ENCODE assay signal across 16 cellular contexts in genomic region chr17:76163919-76164318, GRCh38. TPM values are rescaled to one million over a fixed set of nuclear protein-coding genes. Genes with fewer than 3 reads are reported as not detected.
A peak's percentile ranks its signal among the peaks of the same experiment; 100 is the strongest.
DNase-seq lines count a peak whose midpoint lies in the region; ATAC-seq lines count a peak whose summit lies in the region.
"Had no signal": no experiment of that assay in that cellular context is flagged by ENCODE, and none has a peak within 500 bp of the region (broad histone marks: within the 10 kb centered on the region; RNA-seq: fewer than 3 reads in every experiment).

No MANE protein-coding gene starts in this region.

- no peaks in the 10 kb centered on the region for H3K27me3 Mint-ChIP-seq in activated T-helper 17 cell treated with anti-CD3 and anti-CD28 coated beads, Interleukin-2, amount 50 U/mL, for 72 hours
- no peaks in the 10 kb centered on the region for H3K27me3 Mint-ChIP-seq in activated naive CD8-positive, alpha-beta T cell treated with anti-CD3 and anti-CD28 coated beads for 36 hours

- H3K9me3 ChIP-seq in SJCRH30 (replicated peaks) = no peaks in the 10 kb centered on the region
- H3K9me3 ChIP-seq: A549 had no signal

- H3K4me1 ChIP-seq in SJCRH30 = peaks cover 30% of the 10 kb centered on the region
- H3K4me1 ChIP-seq: A549 had no signal

- H3K36me3 Mint-ChIP-seq in activated T-helper 17 cell treated with anti-CD3 and anti-CD28 coated beads, Interleukin-2, amount 50 U/mL, for 72 hours (ENCODE audit: low read depth) = peaks cover 50% of the 10 kb centered on the region
- peaks cover 11% of the 10 kb centered on the region for H3K36me3 Mint-ChIP-seq in stimulated activated effector memory CD8-positive, alpha-beta T cell treated with anti-CD3 and anti-CD28 coated beads, Interleukin-12 subunit alpha, Interleukin-12 subunit beta, amount 100 ng/mL, for 72 hours
- peaks cover 25% of the 10 kb centered on the region for H3K36me3 Mint-ChIP-seq in activated naive CD8-positive, alpha-beta T cell treated with anti-CD3 and anti-CD28 coated beads for 36 hours
- H3K36me3 Mint-ChIP-seq: CD14-positive monocyte had no signal

- H3K9me3 Mint-ChIP-seq in activated T-helper 17 cell treated with anti-CD3 and anti-CD28 coated beads, Interleukin-2, amount 50 U/mL, for 72 hours = no peaks in the 10 kb centered on the region
- H3K9me3 Mint-ChIP-seq in stimulated activated effector memory CD8-positive, alpha-beta T cell treated with anti-CD3 and anti-CD28 coated beads, Interleukin-12 subunit alpha, Interleukin-12 subunit beta, amount 100 ng/mL, for 72 hours = no peaks in the 10 kb centered on the region
- no peaks in the 10 kb centered on the region for H3K9me3 Mint-ChIP-seq in activated naive CD8-positive, alpha-beta T cell treated with anti-CD3 and anti-CD28 coated beads for 36 hours
- H3K9me3 Mint-ChIP-seq: CD8-positive, alpha-beta T cell; HFFc6 had no signal

- peak overlapping the region; percentile 9 for H3K27ac Mint-ChIP-seq in activated T-helper 17 cell treated with anti-CD3 and anti-CD28 coated beads, Interleukin-2, amount 50 U/mL, for 72 hours
- peak overlapping the region; percentile 48 for H3K27ac Mint-ChIP-seq in stimulated activated effector memory CD8-positive, alpha-beta T cell treated with anti-CD3 and anti-CD28 coated beads, Interleukin-12 subunit alpha, Interleukin-12 subunit beta, amount 100 ng/mL, for 72 hours
- no peak overlapping the region for H3K27ac Mint-ChIP-seq in activated naive CD8-positive, alpha-beta T cell treated with anti-CD3 and anti-CD28 coated beads for 36 hours
- H3K27ac Mint-ChIP-seq: HFFc6 had no signal

- no peak overlapping the region for H3K4me3 ChIP-seq in SJCRH30
- H3K4me3 ChIP-seq: A549 had no signal

- no peaks in the 10 kb centered on the region for H3K27me3 ChIP-seq in SJCRH30

- no peak overlapping the region for H3K4me3 Mint-ChIP-seq in activated T-helper 17 cell treated with anti-CD3 and anti-CD28 coated beads, Interleukin-2, amount 50 U/mL, for 72 hours
- H3K4me3 Mint-ChIP-seq in stimulated activated effector memory CD8-positive, alpha-beta T cell treated with anti-CD3 and anti-CD28 coated beads, Interleukin-12 subunit alpha, Interleukin-12 subunit beta, amount 100 ng/mL, for 72 hours = no peak overlapping the region
- no peak overlapping the region for H3K4me3 Mint-ChIP-seq in activated naive CD8-positive, alpha-beta T cell treated with anti-CD3 and anti-CD28 coated beads for 36 hours
- H3K4me3 Mint-ChIP-seq: CD14-positive monocyte; CD8-positive, alpha-beta T cell; HFFc6 had no signal

- no peaks in the 10 kb centered on the region for H3K36me3 ChIP-seq in SJCRH30

- DNase-seq in SJCRH30 (no peak), putamen (ENCODE audit: low spot score) (no peak)
- no peak for DNase-seq in stimulated activated effector memory CD8-positive, alpha-beta T cell treated with anti-CD3 and anti-CD28 coated beads, Interleukin-12 subunit alpha, Interleukin-12 subunit beta, amount 100 ng/mL, for 72 hours (ENCODE audit: low spot score in 2 of 2)
- no peak for DNase-seq in activated naive CD8-positive, alpha-beta T cell treated with anti-CD3 and anti-CD28 coated beads for 36 hours
- DNase-seq: CD8-positive, alpha-beta T cell; COR-L47; DND-41; GDM1; HCEC 1CT; HFFc6; IMR-90 had no signal

- peak overlapping the region; percentile 11; the same call in 1 of the 2 replicates for H3K27ac ChIP-seq in SJCRH30
- H3K27ac ChIP-seq: A549 had no signal

- no peak for ATAC-seq in activated T-helper 17 cell treated with anti-CD3 and anti-CD28 coated beads, Interleukin-2, amount 50 U/mL, for 72 hours (replicated peaks)
- ATAC-seq in stimulated activated effector memory CD8-positive, alpha-beta T cell treated with anti-CD3 and anti-CD28 coated beads, Interleukin-12 subunit alpha, Interleukin-12 subunit beta, amount 100 ng/mL, for 72 hours = no peak
- ATAC-seq in HG03342 (IDR thresholded peaks at IDR 0.05; ENCODE audit: unreplicated experiment) = no peak
- ATAC-seq: A549; CD8-positive, alpha-beta T cell had no signal

- H3K4me1 Mint-ChIP-seq in activated T-helper 17 cell treated with anti-CD3 and anti-CD28 coated beads, Interleukin-2, amount 50 U/mL, for 72 hours = peaks cover 5% of the 10 kb centered on the region
- no peaks in the 10 kb centered on the region for H3K4me1 Mint-ChIP-seq in stimulated activated effector memory CD8-positive, alpha-beta T cell treated with anti-CD3 and anti-CD28 coated beads, Interleukin-12 subunit alpha, Interleukin-12 subunit beta, amount 100 ng/mL, for 72 hours
- peaks cover 15% of the 10 kb centered on the region for H3K4me1 Mint-ChIP-seq in activated naive CD8-positive, alpha-beta T cell treated with anti-CD3 and anti-CD28 coated beads for 36 hours

RNA-seq across cellular contexts. Expression of gene FOXJ1, which starts 22.9 kb away (rescaled TPM):
- total RNA-seq in SJCRH30 (2014; rRNA removed; shearing (Covaris generic)) = 0.10 and 0.23 TPM in 2 replicates
- under 1 TPM in 1 of 2 donors, not detected in 1; 0.15 TPM for total RNA-seq in activated T-helper 17 cell treated with anti-CD3 and anti-CD28 coated beads, Interleukin-2, amount 50 U/mL, for 72 hours
- total RNA-seq in activated naive CD8-positive, alpha-beta T cell treated with anti-CD3 and anti-CD28 coated beads for 36 hours = 1 to 10 TPM; 7.5 to 7.8 TPM
- total RNA-seq: H4, HFFc6, IMR-90 had no signal
